8 cellular contexts compared by ENCODE assay signal in genomic region chr20:49594143-49594928, GRCh38. TPM values are rescaled to one million over a fixed set of nuclear protein-coding genes. Genes with fewer than 3 reads are reported as not detected.
A peak's percentile ranks its signal among the peaks of the same experiment; 100 is the strongest.
DNase-seq lines count a peak whose midpoint lies in the region; ATAC-seq and TF ChIP-seq lines count a peak whose summit lies in the region.

No MANE protein-coding gene starts in this region.

- H3K27me3 ChIP-seq in duodenal mucosa (ENCODE audit: control insufficient read depth in 1 of 2, insufficient read depth in 2 of 2, low read length in 2 of 2) (peaks cover 0 to 2% of the 10 kb centered on the region in 2 donors), adrenal gland (no peaks in the 10 kb centered on the region)

- H3K4me3 ChIP-seq in GM12865 (ENCODE audit: low read depth, low read length) (no peak overlapping the region), duodenal mucosa (ENCODE audit: low read depth in 1 of 2, low read length in 2 of 2) (peak overlapping the region in 1 of 2 donors; percentile 7), adrenal gland (no peak overlapping the region)

- ATAC-seq in sciatic nerve (peak; percentile 91), HG02642 (IDR thresholded peaks at IDR 0.05; ENCODE audit: poor library complexity, unreplicated experiment) (no peak), GM19397 (IDR thresholded peaks at IDR 0.05; ENCODE audit: unreplicated experiment) (no peak)

- H3K36me3 ChIP-seq in duodenal mucosa (ENCODE audit: control insufficient read depth in 1 of 2, insufficient read depth in 2 of 2, low read length in 2 of 2) = no peaks in the 10 kb centered on the region
- H3K36me3 ChIP-seq in adrenal gland (replicated peaks in 1 of 2) = no peaks in the 10 kb centered on the region

- WGBS in adrenal gland, 4 donors = 58 to 64% (median 61%) methylated on average over 10 to 12 of the region's 12 CpGs

- TF ChIP-seq POLR2A in adrenal gland (IDR thresholded peaks at IDR 0.05) = no peak

- peaks cover 10 to 16% of the 10 kb centered on the region in 2 donors for H3K4me1 ChIP-seq in duodenal mucosa (ENCODE audit: control insufficient read depth in 1 of 2, insufficient read depth in 2 of 2, low read length in 2 of 2)
- peaks cover 4 to 7% of the 10 kb centered on the region in 2 donors for H3K4me1 ChIP-seq in adrenal gland (replicated peaks in 1 of 2)

- H3K9me3 ChIP-seq in duodenal mucosa (ENCODE audit: control insufficient read depth in 1 of 2, low read length in 2 of 2) = peaks cover 0 to 3% of the 10 kb centered on the region in 2 donors
- H3K9me3 ChIP-seq in adrenal gland (replicated peaks in 1 of 3) = no peaks in the 10 kb centered on the region

- TF ChIP-seq CTCF in GM12865 (IDR thresholded peaks at IDR 0.05; ENCODE audit: insufficient read depth, low read depth, low read length, missing control alignments) (no peak), adrenal gland (IDR thresholded peaks at IDR 0.05) (no peak)

- H3K27ac ChIP-seq in duodenal mucosa (ENCODE audit: low read depth, low read length) (peak overlapping the region; percentile 46), adrenal gland (peak overlapping the region in 2 of 5 donors; percentile 34 to 48)

- intact Hi-C loops in sciatic nerve (cut with DNase I) = no loop called here
- intact Hi-C loops in adrenal gland (cut with DNase I) = no loop called here

- DNase-seq in GM12865 (ENCODE audit: low read depth) (peak; percentile 82), sciatic nerve (ENCODE audit: low spot score) (no peak), adrenal gland (no peak), cortex of kidney (lab: John Stamatoyannopoulos, UW) (no peak)
- DNase-seq in activated CD4-positive, CD25-positive, alpha-beta regulatory T cell (lab: John Stamatoyannopoulos, UW) = peak; percentile 33 to 51 (median 46)

- no peak overlapping the region for H3K9ac ChIP-seq in duodenal mucosa (ENCODE audit: low read depth in 1 of 2, low read length in 2 of 2)

RNA-seq across cellular contexts. Expression of gene PTGIS, which starts 26.4 kb away (rescaled TPM):
- total RNA-seq in sciatic nerve = 89.7 TPM
- total RNA-seq in adrenal gland = 10 to 100 TPM in 5 of 8 donors, 1 to 10 TPM in 3; 6.9 to 34.2 (median 14.2) TPM
- polyA plus RNA-seq in adrenal gland = 1 to 10 TPM; 3.5 to 8.8 (median 6.3) TPM

Comparison
In these comparisons a context has a peak if more than half of its experiments do, and no peak if none do; other contexts are left out.
1. DNase-seq: peak in GM12865 (single experiment) and activated CD4-positive, CD25-positive, alpha-beta regulatory T cell (4 of 4); none in sciatic nerve (single experiment), adrenal gland (0 of 7) and cortex of kidney (single experiment).